19 cellular contexts compared by ENCODE assay signal in genomic region chrX:134546187-134546586, GRCh38.
DNase-seq lines count a peak whose midpoint lies in the region; ATAC-seq and TF ChIP-seq lines count a peak whose summit lies in the region.
"Had no signal": no experiment of that assay in that cellular context is flagged by ENCODE, and none has a peak within 500 bp of the region (broad histone marks: within the 10 kb centered on the region; RNA-seq: fewer than 3 reads in every experiment).

No MANE protein-coding gene starts in this region.

- peak overlapping the region; percentile 21 to 32 for H3K27ac ChIP-seq in ovary
- H3K27ac ChIP-seq: gastrocnemius medialis, upper lobe of left lung had no signal

- TF ChIP-seq POLR2A in ovary (IDR thresholded peaks at IDR 0.05), result no peak

- H3K27me3 Mint-ChIP-seq in chondrocyte (ENCODE audit: low read depth), result no peaks in the 10 kb centered on the region

- H3K36me3 Mint-ChIP-seq in chondrocyte (ENCODE audit: low read depth), result no peaks in the 10 kb centered on the region

- DNase-seq in AG10803 (ENCODE audit: low read depth) (no peak), fibroblast of the aortic adventitia (ENCODE audit: low read depth) (no peak), ovary (no peak), chondrocyte (ENCODE audit: low spot score) (no peak), cerebellar nuclear complex (lab: John Stamatoyannopoulos, UW) (no peak)
- no peak for DNase-seq in effector CD4-positive, alpha-beta T cell
- DNase-seq: activated naive CD8-positive, alpha-beta T cell treated with anti-CD3 and anti-CD28 coated beads, Interleukin-2, amount 10 ng/mL, durations not matched to agents 7 days and 5 days; caudate nucleus; effector memory CD8-positive, alpha-beta T cell; gastrocnemius medialis; left ventricle myocardium superior; MG63; NCI-H146; stimulated activated naive B cell treated with anti-CD40 and anti-IgM and Interleukin-4, amounts not matched to agents 10 μg/mL and 1 μg/mL and 100 μg/mL, for 72 hours; T-helper 1 cell had no signal

- H3K27me3 ChIP-seq in ovary, result no peaks in the 10 kb centered on the region
- H3K27me3 ChIP-seq: MG63 had no signal

- no peaks in the 10 kb centered on the region for H3K9me3 Mint-ChIP-seq in chondrocyte (ENCODE audit: low read depth)
- H3K9me3 Mint-ChIP-seq: activated naive CD8-positive, alpha-beta T cell treated with anti-CD3 and anti-CD28 coated beads, Interleukin-2, amount 10 ng/mL, durations not matched to agents 7 days and 5 days; activated T-helper 1 cell treated with anti-CD3 and anti-CD28 coated beads, Interleukin-12 subunit alpha, Interleukin-12 subunit beta, Interleukin-2, Interleukin-4 antibody, amounts not matched to agents 30 ng/mL and 10 ng/mL and 1 ng/mL, durations not matched to agents 14 hours and 24 hours and 36 hours; effector memory CD8-positive, alpha-beta T cell; stimulated activated naive B cell treated with anti-CD40 and anti-IgM and Interleukin-4, amounts not matched to agents 10 μg/mL and 1 μg/mL and 100 μg/mL, for 72 hours had no signal

- intact Hi-C loops in ovary (cut with DNase I), result no loop called here

- no peaks in the 10 kb centered on the region for H3K36me3 ChIP-seq in ovary
- H3K36me3 ChIP-seq: gastrocnemius medialis, upper lobe of left lung had no signal

- no peak overlapping the region for H3K27ac Mint-ChIP-seq in chondrocyte (ENCODE audit: unreplicated experiment)
- H3K27ac Mint-ChIP-seq: activated naive CD8-positive, alpha-beta T cell treated with anti-CD3 and anti-CD28 coated beads, Interleukin-2, amount 10 ng/mL, durations not matched to agents 7 days and 5 days; activated T-helper 1 cell treated with anti-CD3 and anti-CD28 coated beads, Interleukin-12 subunit alpha, Interleukin-12 subunit beta, Interleukin-2, Interleukin-4 antibody, amounts not matched to agents 30 ng/mL and 10 ng/mL and 1 ng/mL, durations not matched to agents 14 hours and 24 hours and 36 hours; effector memory CD8-positive, alpha-beta T cell; stimulated activated naive B cell treated with anti-CD40 and anti-IgM and Interleukin-4, amounts not matched to agents 10 μg/mL and 1 μg/mL and 100 μg/mL, for 72 hours had no signal

- no peaks in the 10 kb centered on the region for H3K9me3 ChIP-seq in ovary
- H3K9me3 ChIP-seq: gastrocnemius medialis, MG63 had no signal

- WGBS in ovary, 3 donors, result 39 to 64% (median 55%) methylated on average over 34 to 35 of the region's 35 CpGs

- H3K4me1 Mint-ChIP-seq in chondrocyte (ENCODE audit: low read depth), result peaks cover 29% of the 10 kb centered on the region

- no peak for TF ChIP-seq EP300 in ovary (IDR thresholded peaks at IDR 0.05)

- TF ChIP-seq CTCF in AG10803 (conservative IDR thresholded peaks at IDR 0.05; ENCODE audit: low read length) (no peak), WI38 (IDR thresholded peaks at IDR 0.05; ENCODE audit: low read depth, low read length) (no peak), fibroblast of the aortic adventitia (IDR thresholded peaks at IDR 0.05; ENCODE audit: insufficient read depth, low read length) (no peak), ovary (IDR thresholded peaks at IDR 0.05) (no peak), chondrocyte (IDR thresholded peaks at IDR 0.05) (no peak)

- no peak for ATAC-seq in HG03175 (IDR thresholded peaks at IDR 0.05; ENCODE audit: unreplicated experiment)
- ATAC-seq: effector memory CD8-positive, alpha-beta T cell; gastrocnemius medialis; left ventricle myocardium superior; stimulated activated naive B cell treated with anti-CD40 and anti-IgM and Interleukin-4, amounts not matched to agents 10 μg/mL and 1 μg/mL and 100 μg/mL, for 72 hours had no signal

- no peak overlapping the region for H3K4me3 Mint-ChIP-seq in chondrocyte (ENCODE audit: unreplicated experiment)
- H3K4me3 Mint-ChIP-seq: activated naive CD8-positive, alpha-beta T cell treated with anti-CD3 and anti-CD28 coated beads, Interleukin-2, amount 10 ng/mL, durations not matched to agents 7 days and 5 days; effector memory CD8-positive, alpha-beta T cell; stimulated activated naive B cell treated with anti-CD40 and anti-IgM and Interleukin-4, amounts not matched to agents 10 μg/mL and 1 μg/mL and 100 μg/mL, for 72 hours had no signal

- peak overlapping the region; percentile 78 for H3K4me3 ChIP-seq in AG10803 (ENCODE audit: low read length)
- H3K4me3 ChIP-seq in WI38 (ENCODE audit: low read depth, low read length), result peak overlapping the region; percentile 66
- peak overlapping the region; percentile 9 for H3K4me3 ChIP-seq in fibroblast of the aortic adventitia (ENCODE audit: low read depth, low read length)
- no peak overlapping the region for H3K4me3 ChIP-seq in ovary
- H3K4me3 ChIP-seq: gastrocnemius medialis, upper lobe of left lung had no signal

- H3K4me1 ChIP-seq in ovary (ENCODE audit: insufficient read depth), result peaks cover 7% of the 10 kb centered on the region
